In genomic region chr16:51522902-51523301, GRCh38 we compare ENCODE assay signal across 18 cellular contexts.
"Had no signal": no experiment of that assay in that cellular context is flagged by ENCODE, and none has a peak within 500 bp of the region (broad histone marks: within the 10 kb centered on the region; RNA-seq: fewer than 3 reads in every experiment).

No MANE protein-coding gene starts in this region.

- H3K4me3 ChIP-seq: SJSA1, SK-N-MC had no signal

- H3K27me3 ChIP-seq: SJSA1 had no signal

- H3K36me3 ChIP-seq: SJSA1 had no signal

- H3K9me3 ChIP-seq: SJSA1 had no signal

- FAIRE-seq: RCC 7860 had no signal

- H3K27ac ChIP-seq: SJSA1, SK-N-MC had no signal

- H3K4me1 ChIP-seq: SJSA1 had no signal

- DNase-seq: KBM-7, MV-4-11, NCI-H1048, NCI-H1105, NCI-H1436 treated with DMSO at 0.1 percent for 48 hours, NCI-H1694, NCI-H187 treated with DMSO at 0.1 percent for 48 hours, NCI-H2171 treated with DMSO at 0.1 percent for 48 hours, NCI-H446 treated with DMSO at 0.1 percent for 48 hours, NCI-H510A treated with DMSO at 0.1 percent for 48 hours, NCI-H526, NCI-H82, Right ventricle myocardium superior, RPMI8226, SIG-M5 had no signal
